Comparison of ENCODE assay signal across 8 cellular contexts in genomic region chrX:108091878-108092291, GRCh38. TPM values are rescaled to one million over a fixed set of nuclear protein-coding genes. Genes with fewer than 3 reads are reported as not detected.
DNase-seq lines count a peak whose midpoint lies in the region; ATAC-seq and TF ChIP-seq lines count a peak whose summit lies in the region.

No MANE protein-coding gene starts in this region.

- no peak for TF ChIP-seq POLR2A in heart left ventricle (IDR thresholded peaks at IDR 0.05)

- no peak for DNase-seq in CD4-positive, alpha-beta memory T cell
- DNase-seq in SJCRH30 (no peak), heart left ventricle (no peak), NCI-H2227 (lab: John Stamatoyannopoulos, UW; ENCODE audit: unreplicated experiment) (no peak)
- no peak for DNase-seq in activated T-helper 2 cell treated with anti-CD3 and anti-CD28 coated beads, Interferon-gamma antibody, Interleukin-2, Interleukin-4, amounts not matched to agents 10 μg/mL and 5 μg/mL and 100 μg/mL, durations not matched to agents 14 hours and 24 hours and 36 hours (ENCODE audit: low spot score)

- no peaks in the 10 kb centered on the region for H3K9me3 ChIP-seq in CD4-positive, alpha-beta memory T cell (ENCODE audit: control insufficient read depth in 1 of 2, low read length in 2 of 2)
- no peaks in the 10 kb centered on the region for H3K9me3 ChIP-seq in SJCRH30 (replicated peaks)
- no peaks in the 10 kb centered on the region for H3K9me3 ChIP-seq in heart left ventricle
- H3K9me3 ChIP-seq in skeletal muscle satellite cell (replicated peaks; ENCODE audit: low read length) = no peaks in the 10 kb centered on the region

- WGBS in heart left ventricle, 4 donors = 0 to 40% (median 17%) methylated on average over 15 of the region's 15 CpGs

- ATAC-seq in GM18907 (IDR thresholded peaks at IDR 0.05; ENCODE audit: unreplicated experiment) (peak; percentile 54), HG03066 (IDR thresholded peaks at IDR 0.05; ENCODE audit: low read depth, unreplicated experiment) (peak; percentile 41), heart left ventricle (peak; percentile 32 to 56 (median 53))

- H3K27ac ChIP-seq in CD4-positive, alpha-beta memory T cell (ENCODE audit: low read depth, low read length) = peak overlapping the region; percentile 81
- H3K27ac ChIP-seq in SJCRH30 (peak overlapping the region; percentile 76), heart left ventricle (peak overlapping the region in 11 of 12 donors; percentile 48 to 90 (median 76))

- intact Hi-C loops in CD4-positive, alpha-beta memory T cell (cut with micrococcal nuclease) = loop anchor here (1.0 to 5.0 kb wide), 4 partner anchors 72 to 1481 kb away; partner anchors contain the start of genes PRPS1 and RADX
- intact Hi-C loops in heart left ventricle (cut with DNase I) = loop anchor here in 3 of 10 donors (5.0 kb wide), 2 partner anchors 35 to 40 kb away; no protein-coding TSS in a partner anchor
- intact Hi-C loops in activated T-helper 2 cell treated with anti-CD3 and anti-CD28 coated beads, Interferon-gamma antibody, Interleukin-2, Interleukin-4, amounts not matched to agents 10 μg/mL and 5 μg/mL and 100 μg/mL, durations not matched to agents 14 hours and 24 hours and 36 hours (cut with micrococcal nuclease) = loop anchor here (2.0 kb wide), 1 partner anchor 973 kb away; the partner anchor contains the start of gene RBM41

- H3K9me3 Mint-ChIP-seq in CD4-positive, alpha-beta memory T cell = no peaks in the 10 kb centered on the region
- no peaks in the 10 kb centered on the region for H3K9me3 Mint-ChIP-seq in activated T-helper 2 cell treated with anti-CD3 and anti-CD28 coated beads, Interferon-gamma antibody, Interleukin-2, Interleukin-4, amounts not matched to agents 10 μg/mL and 5 μg/mL and 100 μg/mL, durations not matched to agents 14 hours and 24 hours and 36 hours

- no peak overlapping the region for H3K4me3 Mint-ChIP-seq in CD4-positive, alpha-beta memory T cell
- no peak overlapping the region for H3K4me3 Mint-ChIP-seq in activated T-helper 2 cell treated with anti-CD3 and anti-CD28 coated beads, Interferon-gamma antibody, Interleukin-2, Interleukin-4, amounts not matched to agents 10 μg/mL and 5 μg/mL and 100 μg/mL, durations not matched to agents 14 hours and 24 hours and 36 hours (ENCODE audit: low read depth)

- H3K4me1 ChIP-seq in CD4-positive, alpha-beta memory T cell (ENCODE audit: insufficient read depth, low read length) = peaks cover 22% of the 10 kb centered on the region
- H3K4me1 ChIP-seq in SJCRH30 (no peaks in the 10 kb centered on the region), heart left ventricle (peaks cover 0 to 25% (median 6%) of the 10 kb centered on the region in 12 donors), skeletal muscle satellite cell (ENCODE audit: control insufficient read depth, insufficient read depth, low read length) (no peaks in the 10 kb centered on the region)

- no peak for TF ChIP-seq CTCF in heart left ventricle (IDR thresholded peaks at IDR 0.05)

- POLR2A ChIA-PET in CD4-positive, alpha-beta memory T cell (lab: Charles Lee; ENCODE audit: partially characterized antibody) = interaction anchor here (0.9 to 1.8 kb wide), 12 partner anchors 10 to 973 kb away, joined by 3 to 10 read pairs (median 4); partner anchors contain the start of genes MID2 and RBM41

- H3K36me3 Mint-ChIP-seq in CD4-positive, alpha-beta memory T cell = peaks cover 4 to 5% of the 10 kb centered on the region in 2 donors
- H3K36me3 Mint-ChIP-seq in activated T-helper 2 cell treated with anti-CD3 and anti-CD28 coated beads, Interferon-gamma antibody, Interleukin-2, Interleukin-4, amounts not matched to agents 10 μg/mL and 5 μg/mL and 100 μg/mL, durations not matched to agents 14 hours and 24 hours and 36 hours (ENCODE audit: low read depth) = peaks cover 4% of the 10 kb centered on the region

- H3K4me1 Mint-ChIP-seq in CD4-positive, alpha-beta memory T cell = peaks cover 5 to 17% (median 7%) of the 10 kb centered on the region in 4 donors
- peaks cover 9% of the 10 kb centered on the region for H3K4me1 Mint-ChIP-seq in activated T-helper 2 cell treated with anti-CD3 and anti-CD28 coated beads, Interferon-gamma antibody, Interleukin-2, Interleukin-4, amounts not matched to agents 10 μg/mL and 5 μg/mL and 100 μg/mL, durations not matched to agents 14 hours and 24 hours and 36 hours (ENCODE audit: low read depth)

- H3K27ac Mint-ChIP-seq in CD4-positive, alpha-beta memory T cell = no peak overlapping the region
- no peak overlapping the region for H3K27ac Mint-ChIP-seq in activated T-helper 2 cell treated with anti-CD3 and anti-CD28 coated beads, Interferon-gamma antibody, Interleukin-2, Interleukin-4, amounts not matched to agents 10 μg/mL and 5 μg/mL and 100 μg/mL, durations not matched to agents 14 hours and 24 hours and 36 hours

- no peaks in the 10 kb centered on the region for H3K36me3 ChIP-seq in CD4-positive, alpha-beta memory T cell (ENCODE audit: insufficient read depth, low read length)
- H3K36me3 ChIP-seq in SJCRH30 = no peaks in the 10 kb centered on the region
- peaks cover 0 to 17% (median 13%) of the 10 kb centered on the region in 9 donors for H3K36me3 ChIP-seq in heart left ventricle
- H3K36me3 ChIP-seq in skeletal muscle satellite cell (ENCODE audit: insufficient read depth, low read length) = no peaks in the 10 kb centered on the region

- no peaks in the 10 kb centered on the region for H3K27me3 Mint-ChIP-seq in CD4-positive, alpha-beta memory T cell
- no peaks in the 10 kb centered on the region for H3K27me3 Mint-ChIP-seq in activated T-helper 2 cell treated with anti-CD3 and anti-CD28 coated beads, Interferon-gamma antibody, Interleukin-2, Interleukin-4, amounts not matched to agents 10 μg/mL and 5 μg/mL and 100 μg/mL, durations not matched to agents 14 hours and 24 hours and 36 hours (ENCODE audit: low read depth)

- H3K4me2 ChIP-seq in skeletal muscle satellite cell (ENCODE audit: low read length) = peak overlapping the region; percentile 83

- peak overlapping the region; percentile 47 to 75 for H3K4me3 ChIP-seq in CD4-positive, alpha-beta memory T cell (ENCODE audit: low read length in 2 of 2)
- H3K4me3 ChIP-seq in SJCRH30 (peak overlapping the region; percentile 63), heart left ventricle (peak overlapping the region; percentile 28 to 92 (median 68)), skeletal muscle satellite cell (ENCODE audit: low read length) (peak overlapping the region; percentile 79)

- H3K27me3 ChIP-seq in CD4-positive, alpha-beta memory T cell (ENCODE audit: insufficient read depth, low read length) = no peaks in the 10 kb centered on the region
- H3K27me3 ChIP-seq in SJCRH30 (no peaks in the 10 kb centered on the region), heart left ventricle (no peaks in the 10 kb centered on the region), skeletal muscle satellite cell (ENCODE audit: control insufficient read depth, insufficient read depth, low read length) (peaks cover 4% of the 10 kb centered on the region)

- H3K9ac ChIP-seq in skeletal muscle satellite cell (ENCODE audit: low read depth, low read length) = peak overlapping the region; percentile 75

- CTCF ChIA-PET in CD4-positive, alpha-beta memory T cell (lab: Charles Lee; ENCODE audit: partially characterized antibody) = no interaction called here

RNA-seq across cellular contexts. Expression of gene ATG4A, which starts 0.3 kb away (rescaled TPM):
- total RNA-seq in CD4-positive, alpha-beta memory T cell = 1 to 10 TPM; 7.6 to 8.1 TPM
- 10 to 100 TPM; 15.4 to 21.5 TPM for polyA plus RNA-seq in CD4-positive, alpha-beta memory T cell
- 7.1 and 7.5 TPM in 2 replicates for total RNA-seq in SJCRH30 (2014; rRNA removed; shearing (Covaris generic))
- 10 to 100 TPM; 15.0 to 22.5 (median 18.0) TPM for total RNA-seq in heart left ventricle
- polyA plus RNA-seq in heart left ventricle = 10 to 100 TPM; 11.0 to 22.7 TPM
- 9.8 and 11.2 TPM in 2 replicates for total RNA-seq in skeletal muscle satellite cell (2012; rRNA removed)
- 8.0 and 9.4 TPM in 2 replicates for total RNA-seq in activated T-helper 2 cell treated with anti-CD3 and anti-CD28 coated beads, Interferon-gamma antibody, Interleukin-2, Interleukin-4, amounts not matched to agents 10 μg/mL and 5 μg/mL and 100 μg/mL, durations not matched to agents 14 hours and 24 hours and 36 hours

RNA-seq across cellular contexts. Expression of gene PSMD10, which starts 0.5 kb away (rescaled TPM):
- 10 to 100 TPM; 29.0 to 32.6 TPM for total RNA-seq in CD4-positive, alpha-beta memory T cell
- 10 to 100 TPM; 56.7 to 87.8 TPM for polyA plus RNA-seq in CD4-positive, alpha-beta memory T cell
- 97.7 and 108 TPM in 2 replicates for total RNA-seq in SJCRH30 (2014; rRNA removed; shearing (Covaris generic))
- 10 to 100 TPM; 14.9 to 23.3 (median 21.2) TPM for total RNA-seq in heart left ventricle
- 10 to 100 TPM; 15.5 to 33.4 TPM for polyA plus RNA-seq in heart left ventricle
- 61.6 and 66.2 TPM in 2 replicates for total RNA-seq in skeletal muscle satellite cell (2012; rRNA removed)
- total RNA-seq in activated T-helper 2 cell treated with anti-CD3 and anti-CD28 coated beads, Interferon-gamma antibody, Interleukin-2, Interleukin-4, amounts not matched to agents 10 μg/mL and 5 μg/mL and 100 μg/mL, durations not matched to agents 14 hours and 24 hours and 36 hours = 43.6 and 48.3 TPM in 2 replicates

RNA-seq across cellular contexts. Expression of gene VSIG1, which starts 47.0 kb away (rescaled TPM):
- 10 to 100 TPM; 41.9 to 46.2 TPM for total RNA-seq in CD4-positive, alpha-beta memory T cell
- polyA plus RNA-seq in CD4-positive, alpha-beta memory T cell = 10 to 100 TPM in 1 of 2 donors, 1 to 10 TPM in 1; 6.3 to 20.1 TPM
- 0.12 and 0.13 TPM in 2 replicates for total RNA-seq in SJCRH30 (2014; rRNA removed; shearing (Covaris generic))
- total RNA-seq in heart left ventricle = under 1 TPM in 3 of 9 donors, not detected in 6; 0.22 to 0.35 (median 0.25) TPM
- not detected for polyA plus RNA-seq in heart left ventricle
- 0.44 TPM in 1 of 2 replicates, not detected in the other for total RNA-seq in skeletal muscle satellite cell (2012; rRNA removed)
- 0.34 TPM in 1 of 2 replicates, not detected in the other for total RNA-seq in activated T-helper 2 cell treated with anti-CD3 and anti-CD28 coated beads, Interferon-gamma antibody, Interleukin-2, Interleukin-4, amounts not matched to agents 10 μg/mL and 5 μg/mL and 100 μg/mL, durations not matched to agents 14 hours and 24 hours and 36 hours

Comparison
In these comparisons a context has a peak if more than half of its experiments do, and no peak if none do; other contexts are left out.
1. RNA of gene VSIG1, which starts 47.0 kb away (total RNA-seq): 41.9 to 46.2 TPM in CD4-positive, alpha-beta memory T cell; 0.34 TPM in activated T-helper 2 cell treated with anti-CD3 and anti-CD28 coated beads, Interferon-gamma antibody, Interleukin-2, Interleukin-4, amounts not matched to agents 10 μg/mL and 5 μg/mL and 100 μg/mL, durations not matched to agents 14 hours and 24 hours and 36 hours, 0.12 to 0.13 TPM in SJCRH30 and 0.22 to 0.35 TPM in heart left ventricle; every median in the first group is over 10 times any median in the second.
2. Peak in every context shown above with its lines, with median percentiles within 50 percentile points of each other: H3K27ac ChIP-seq, H3K4me3 ChIP-seq and ATAC-seq.